ENCODE assay signal across 1 cellular context in genomic region chr2:108833219-108833618, GRCh38.
TF ChIP-seq lines count a peak whose summit lies in the region.

No MANE protein-coding gene starts in this region.

TF ChIP-seq in HepG2, 621 proteins besides CTCF, POLR2A, EP300 and RAD21 (continued from another document and continues in another):
- peak; percentile 84 for TF ChIP-seq ARID5B (CRISPR knock-in tag; IDR thresholded peaks at IDR 0.05)
- TF ChIP-seq GABPA (IDR thresholded peaks at IDR 0.05; ENCODE audit: low read depth, low read length): no peak
- peak; percentile 82 for TF ChIP-seq GABPA (CRISPR knock-in tag; IDR thresholded peaks at IDR 0.05; ENCODE audit: low read depth)
- peak; percentile 98 for TF ChIP-seq PPARG (CRISPR knock-in tag; conservative IDR thresholded peaks at IDR 0.05)
- no peak for TF ChIP-seq HOXA9 (CRISPR knock-in tag; IDR thresholded peaks at IDR 0.05; ENCODE audit: borderline replicate concordance)
- TF ChIP-seq SATB2 (CRISPR knock-in tag; IDR thresholded peaks at IDR 0.05): no peak
- 0 out of 2 replicates have a peak, but pooled peaks have one; percentile 17 for TF ChIP-seq SPEN (CRISPR knock-in tag; IDR thresholded peaks at IDR 0.05; ENCODE audit: low read depth)
- TF ChIP-seq KAT8 (CRISPR knock-in tag; IDR thresholded peaks at IDR 0.05): peak; percentile 70
- no peak for TF ChIP-seq ZNF274 (CRISPR knock-in tag; IDR thresholded peaks at IDR 0.05)
- TF ChIP-seq FOXO1 (CRISPR knock-in tag; IDR thresholded peaks at IDR 0.05): peak; percentile 76; the same call in 1 of the 2 replicates
- TF ChIP-seq MEF2D (CRISPR knock-in tag; IDR thresholded peaks at IDR 0.05): peak; percentile 76
- 0 out of 2 replicates have a peak, but pooled peaks have one; percentile 30 for TF ChIP-seq ESRRA (CRISPR knock-in tag; IDR thresholded peaks at IDR 0.05; ENCODE audit: low read depth)
- TF ChIP-seq SAP130 (CRISPR knock-in tag; IDR thresholded peaks at IDR 0.05; ENCODE audit: low read depth): peak; percentile 70
- peak; percentile 55; the same call in 1 of the 2 replicates for TF ChIP-seq RARA (CRISPR knock-in tag; IDR thresholded peaks at IDR 0.05)
- TF ChIP-seq ZFP36 (IDR thresholded peaks at IDR 0.05; ENCODE audit: borderline replicate concordance, low read depth, low read length, partially characterized antibody): no peak
- no peak for TF ChIP-seq SMAD1 (CRISPR knock-in tag; IDR thresholded peaks at IDR 0.05; ENCODE audit: borderline replicate concordance, low read depth)
- TF ChIP-seq IRF2 (CRISPR knock-in tag; IDR thresholded peaks at IDR 0.05): peak; percentile 67; the same call in 1 of the 2 replicates
- no peak for TF ChIP-seq ARHGAP35 (CRISPR knock-in tag; IDR thresholded peaks at IDR 0.05; ENCODE audit: borderline replicate concordance)
- TF ChIP-seq SP2 (CRISPR knock-in tag; IDR thresholded peaks at IDR 0.05): no peak
- TF ChIP-seq ZNF577 (CRISPR knock-in tag; IDR thresholded peaks at IDR 0.05; ENCODE audit: borderline replicate concordance, low read depth): no peak
- TF ChIP-seq RERE (CRISPR knock-in tag; IDR thresholded peaks at IDR 0.05; ENCODE audit: low read depth): no peak
- peak; percentile 78 for TF ChIP-seq MIXL1 (CRISPR knock-in tag; IDR thresholded peaks at IDR 0.05)
- TF ChIP-seq RFXAP (CRISPR knock-in tag; IDR thresholded peaks at IDR 0.05; ENCODE audit: borderline replicate concordance): no peak
- no peak for TF ChIP-seq ZNF280B (CRISPR knock-in tag; IDR thresholded peaks at IDR 0.05; ENCODE audit: borderline replicate concordance)
- TF ChIP-seq HMG20A (CRISPR knock-in tag; IDR thresholded peaks at IDR 0.05; ENCODE audit: borderline replicate concordance): peak; percentile 28; the same call in 1 of the 2 replicates
- no peak for TF ChIP-seq ADNP (CRISPR knock-in tag; IDR thresholded peaks at IDR 0.05)
- 0 out of 2 replicates have a peak, but pooled peaks have one; percentile 20 for TF ChIP-seq RCOR2 (CRISPR knock-in tag; IDR thresholded peaks at IDR 0.05)
- no peak for TF ChIP-seq HDAC6 (IDR thresholded peaks at IDR 0.05; ENCODE audit: low read depth, low read length)
- peak; percentile 95 for TF ChIP-seq RXRB (CRISPR knock-in tag; IDR thresholded peaks at IDR 0.05; ENCODE audit: borderline replicate concordance)
- no peak for TF ChIP-seq ZNF598 (CRISPR knock-in tag; IDR thresholded peaks at IDR 0.05; ENCODE audit: borderline replicate concordance)
- peak; percentile 46; the same call in 1 of the 2 replicates for TF ChIP-seq FOXJ3 (CRISPR knock-in tag; IDR thresholded peaks at IDR 0.05; ENCODE audit: borderline replicate concordance)
- peak; percentile 89 for TF ChIP-seq PAXIP1 (CRISPR knock-in tag; conservative IDR thresholded peaks at IDR 0.05)
- TF ChIP-seq NCOA2 (CRISPR knock-in tag; IDR thresholded peaks at IDR 0.05): peak; percentile 48; the same call in 1 of the 2 replicates
- TF ChIP-seq ZNF674 (CRISPR knock-in tag; IDR thresholded peaks at IDR 0.05; ENCODE audit: low read depth): no peak
- peak; percentile 36; the same call in 1 of the 2 replicates for TF ChIP-seq GATAD1 (CRISPR knock-in tag; IDR thresholded peaks at IDR 0.05)
- no peak for TF ChIP-seq MEIS1 (CRISPR knock-in tag; IDR thresholded peaks at IDR 0.05; ENCODE audit: borderline replicate concordance)
- peak; percentile 38; the same call in 1 of the 2 replicates for TF ChIP-seq THAP11 (CRISPR knock-in tag; IDR thresholded peaks at IDR 0.05)
- TF ChIP-seq HIC2 (CRISPR knock-in tag; IDR thresholded peaks at IDR 0.05; ENCODE audit: low read depth): no peak; the same call in 1 of the 2 replicates
- TF ChIP-seq ZNF644 (CRISPR knock-in tag; IDR thresholded peaks at IDR 0.05; ENCODE audit: low read depth): 0 out of 2 replicates have a peak, but pooled peaks have one; percentile 11
- TF ChIP-seq NFIC (IDR thresholded peaks at IDR 0.05; ENCODE audit: low read length): peak; percentile 66; the same call in 1 of the 2 replicates
- peak; percentile 53; the same call in 1 of the 2 replicates for TF ChIP-seq ZNF7 (CRISPR knock-in tag; IDR thresholded peaks at IDR 0.05)
- TF ChIP-seq CREB3 (CRISPR knock-in tag; IDR thresholded peaks at IDR 0.05): no peak
- TF ChIP-seq MIER3 (CRISPR knock-in tag; IDR thresholded peaks at IDR 0.05; ENCODE audit: borderline replicate concordance): peak; percentile 64; the same call in 1 of the 2 replicates
- TF ChIP-seq CBX2 (IDR thresholded peaks at IDR 0.05; ENCODE audit: low read depth, low read length): no peak
- no peak for TF ChIP-seq CBX2 (CRISPR knock-in tag; IDR thresholded peaks at IDR 0.05; ENCODE audit: low read depth)
- TF ChIP-seq SOX13 (IDR thresholded peaks at IDR 0.05): 0 out of 2 replicates have a peak, but pooled peaks have one; percentile 12
- TF ChIP-seq SOX13 (CRISPR knock-in tag; conservative IDR thresholded peaks at IDR 0.05 in 1 of 2, IDR thresholded peaks at IDR 0.05 in 1 of 2): peak in 1 of 2 experiments; percentile 89; a peak in 2 of 4 replicates
- no peak for TF ChIP-seq ZNF784 (CRISPR knock-in tag; IDR thresholded peaks at IDR 0.05; ENCODE audit: borderline replicate concordance)
- no peak for TF ChIP-seq CREBL2 (CRISPR knock-in tag; IDR thresholded peaks at IDR 0.05; ENCODE audit: borderline replicate concordance)
